27 cellular contexts compared by ENCODE assay signal in genomic region chr2:117615106-117615505, GRCh38.
"Had no signal": no experiment of that assay in that cellular context is flagged by ENCODE, and none has a peak within 500 bp of the region (broad histone marks: within the 10 kb centered on the region; RNA-seq: fewer than 3 reads in every experiment).

No MANE protein-coding gene starts in this region.

- FAIRE-seq: small intestine had no signal

- H3K4me3 Mint-ChIP-seq: natural killer cell; nephron; stimulated activated effector memory CD8-positive, alpha-beta T cell treated with anti-CD3 and anti-CD28 coated beads, Interleukin-12 subunit alpha, Interleukin-12 subunit beta, amount 100 ng/mL, for 72 hours; stimulated activated naive B cell treated with anti-CD40 and anti-IgM and Interleukin-4, amounts not matched to agents 10 μg/mL and 1 μg/mL and 100 μg/mL, for 72 hours; stimulated activated naive CD8-positive, alpha-beta T cell treated with anti-CD3 and anti-CD28 coated beads, Interleukin-15, Interleukin-2, amounts not matched to agents 100 ng/mL and 50 ng/mL, for 24 hours had no signal

- H2AFZ ChIP-seq: parathyroid adenoma had no signal

- H3K27ac ChIP-seq: neutrophil, parathyroid adenoma, psoas muscle, right lobe of liver, sigmoid colon, stomach, thoracic aorta, thyroid gland, tibial nerve, upper lobe of left lung, vagina had no signal

- H3K27me3 Mint-ChIP-seq: progenitor cell of endocrine pancreas; stimulated activated naive B cell treated with anti-CD40 and anti-IgM and Interleukin-4, amounts not matched to agents 10 μg/mL and 1 μg/mL and 100 μg/mL, for 72 hours; stimulated activated naive CD8-positive, alpha-beta T cell treated with anti-CD3 and anti-CD28 coated beads, Interleukin-15, Interleukin-2, amounts not matched to agents 100 ng/mL and 50 ng/mL, for 24 hours had no signal

- H3K9me3 Mint-ChIP-seq: nephron; stimulated activated naive B cell treated with anti-CD40 and anti-IgM and Interleukin-4, amounts not matched to agents 10 μg/mL and 1 μg/mL and 100 μg/mL, for 72 hours had no signal

- DNase-seq: natural killer cell; nucleus accumbens; posterior cingulate gyrus; psoas muscle; right cardiac atrium; right lobe of liver; sigmoid colon; small intestine; stimulated activated CD4-positive, alpha-beta T cell treated with anti-CD3 and anti-CD28 coated beads, Interleukin-15, amount 100 ng/mL, for 24 hours; stimulated activated CD4-positive, alpha-beta T cell treated with anti-CD3 and anti-CD28 coated beads, Interleukin-2, amount 100 ng/mL, for 24 hours; stimulated activated CD4-positive, alpha-beta T cell treated with anti-CD3 and anti-CD28 coated beads, Interleukin-2, amount 100 ng/mL, for 48 hours; stimulated activated CD4-positive, alpha-beta T cell treated with anti-CD3 and anti-CD28 coated beads, Interleukin-4, amount 100 ng/mL, for 24 hours; stimulated activated naive B cell treated with anti-CD40 and anti-IgM and Interleukin-4, amounts not matched to agents 10 μg/mL and 1 μg/mL and 100 μg/mL, for 72 hours; stimulated activated naive CD4-positive, alpha-beta T cell treated with Interleukin-2 at 50 U/mL for 16 hours; stomach; trophoblast cell; upper lobe of left lung had no signal

- H3K36me3 ChIP-seq: neutrophil, right lobe of liver, sigmoid colon, stomach, thoracic aorta, thyroid gland, tibial nerve, upper lobe of left lung, vagina had no signal

- H3K9ac ChIP-seq: parathyroid adenoma had no signal

- H3K27ac Mint-ChIP-seq: natural killer cell; nephron; progenitor cell of endocrine pancreas; stimulated activated effector memory CD8-positive, alpha-beta T cell treated with anti-CD3 and anti-CD28 coated beads, Interleukin-12 subunit alpha, Interleukin-12 subunit beta, amount 100 ng/mL, for 72 hours; stimulated activated naive B cell treated with anti-CD40 and anti-IgM and Interleukin-4, amounts not matched to agents 10 μg/mL and 1 μg/mL and 100 μg/mL, for 72 hours; stimulated activated naive CD8-positive, alpha-beta T cell treated with anti-CD3 and anti-CD28 coated beads, Interleukin-15, Interleukin-2, amounts not matched to agents 100 ng/mL and 50 ng/mL, for 24 hours had no signal

- H3K27me3 ChIP-seq: neutrophil, right lobe of liver, sigmoid colon, stomach, thyroid gland, tibial nerve, upper lobe of left lung, vagina had no signal

- H3K4me1 Mint-ChIP-seq: natural killer cell; stimulated activated effector memory CD8-positive, alpha-beta T cell treated with anti-CD3 and anti-CD28 coated beads, Interleukin-12 subunit alpha, Interleukin-12 subunit beta, amount 100 ng/mL, for 72 hours; stimulated activated naive B cell treated with anti-CD40 and anti-IgM and Interleukin-4, amounts not matched to agents 10 μg/mL and 1 μg/mL and 100 μg/mL, for 72 hours had no signal

- H3K4me1 ChIP-seq: parathyroid adenoma, psoas muscle, right lobe of liver, sigmoid colon, stomach, tibial nerve, upper lobe of left lung, vagina had no signal

- H3K36me3 Mint-ChIP-seq: natural killer cell; stimulated activated effector memory CD8-positive, alpha-beta T cell treated with anti-CD3 and anti-CD28 coated beads, Interleukin-12 subunit alpha, Interleukin-12 subunit beta, amount 100 ng/mL, for 72 hours; stimulated activated naive B cell treated with anti-CD40 and anti-IgM and Interleukin-4, amounts not matched to agents 10 μg/mL and 1 μg/mL and 100 μg/mL, for 72 hours had no signal

- H3K9me3 ChIP-seq: neutrophil, psoas muscle, right lobe of liver, sigmoid colon, stomach, thoracic aorta, thyroid gland, tibial nerve, upper lobe of left lung, vagina had no signal

- ATAC-seq: natural killer cell; psoas muscle; right cardiac atrium; right lobe of liver; stimulated activated effector memory CD8-positive, alpha-beta T cell treated with anti-CD3 and anti-CD28 coated beads, Interleukin-12 subunit alpha, Interleukin-12 subunit beta, amount 100 ng/mL, for 72 hours; stimulated activated naive B cell treated with anti-CD40 and anti-IgM and Interleukin-4, amounts not matched to agents 10 μg/mL and 1 μg/mL and 100 μg/mL, for 72 hours had no signal

- H3K4me3 ChIP-seq: psoas muscle, right lobe of liver, sigmoid colon, stomach, thoracic aorta, thyroid gland, tibial nerve, upper lobe of left lung, vagina had no signal

- H3K79me2 ChIP-seq: parathyroid adenoma had no signal
